1 cellular context compared by ENCODE assay signal in the genomic region with DNA sequence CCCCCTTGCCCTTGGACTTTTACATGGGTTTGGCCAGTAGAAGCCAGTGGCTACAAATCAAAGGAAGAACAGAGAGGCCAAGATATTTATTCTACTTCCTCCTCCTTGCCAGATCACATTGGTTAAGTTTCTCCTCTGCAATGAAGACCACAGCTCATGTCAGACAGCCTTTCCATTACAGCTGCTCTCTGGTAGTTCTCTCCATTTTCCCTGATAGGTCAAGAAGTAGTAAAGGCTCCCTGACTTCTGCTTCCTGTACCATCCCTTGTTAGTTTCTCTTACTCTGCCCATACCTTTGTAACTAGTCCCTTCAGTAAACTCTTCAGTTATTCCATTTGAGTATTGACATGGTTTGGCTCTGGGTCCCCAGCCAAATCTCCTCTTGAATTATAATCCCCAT.
TF ChIP-seq lines count a peak whose summit lies in the region.

No MANE protein-coding gene starts in this region.

TF ChIP-seq in GM12878, 131 proteins besides CTCF, POLR2A, EP300 and RAD21:
- no peak for TF ChIP-seq RELA (IDR thresholded peaks at IDR 0.05; ENCODE audit: borderline replicate concordance, partially characterized antibody)
- TF ChIP-seq, protein P1, sequence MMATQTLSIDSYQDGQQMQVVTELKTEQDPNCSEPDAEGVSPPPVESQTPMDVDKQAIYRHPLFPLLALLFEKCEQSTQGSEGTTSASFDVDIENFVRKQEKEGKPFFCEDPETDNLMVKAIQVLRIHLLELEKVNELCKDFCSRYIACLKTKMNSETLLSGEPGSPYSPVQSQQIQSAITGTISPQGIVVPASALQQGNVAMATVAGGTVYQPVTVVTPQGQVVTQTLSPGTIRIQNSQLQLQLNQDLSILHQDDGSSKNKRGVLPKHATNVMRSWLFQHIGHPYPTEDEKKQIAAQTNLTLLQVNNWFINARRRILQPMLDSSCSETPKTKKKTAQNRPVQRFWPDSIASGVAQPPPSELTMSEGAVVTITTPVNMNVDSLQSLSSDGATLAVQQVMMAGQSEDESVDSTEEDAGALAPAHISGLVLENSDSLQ (IDR thresholded peaks at IDR 0.05) = no peak
- TF ChIP-seq, protein P2, sequence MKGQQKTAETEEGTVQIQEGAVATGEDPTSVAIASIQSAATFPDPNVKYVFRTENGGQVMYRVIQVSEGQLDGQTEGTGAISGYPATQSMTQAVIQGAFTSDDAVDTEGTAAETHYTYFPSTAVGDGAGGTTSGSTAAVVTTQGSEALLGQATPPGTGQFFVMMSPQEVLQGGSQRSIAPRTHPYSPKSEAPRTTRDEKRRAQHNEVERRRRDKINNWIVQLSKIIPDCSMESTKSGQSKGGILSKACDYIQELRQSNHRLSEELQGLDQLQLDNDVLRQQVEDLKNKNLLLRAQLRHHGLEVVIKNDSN (IDR thresholded peaks at IDR 0.05; ENCODE audit: borderline replicate concordance, extremely low read length, insufficient read depth, low read depth, low read length) = no peak
- TF ChIP-seq MEF2A (IDR thresholded peaks at IDR 0.05; ENCODE audit: insufficient read depth, low read depth, low read length) = no peak
- TF ChIP-seq STAT1 (conservative IDR thresholded peaks at IDR 0.05) = no peak
- TF ChIP-seq ZZZ3 (IDR thresholded peaks at IDR 0.05; ENCODE audit: control insufficient read depth, insufficient read length, low read depth) = no peak
- TF ChIP-seq PAX5 (IDR thresholded peaks at IDR 0.05; ENCODE audit: borderline replicate concordance, low read depth, low read length) = no peak
TF ChIP-seq in GM12878: peak in this region for 0.
